Comparison of ENCODE assay signal across 21 cellular contexts in the genomic region with DNA sequence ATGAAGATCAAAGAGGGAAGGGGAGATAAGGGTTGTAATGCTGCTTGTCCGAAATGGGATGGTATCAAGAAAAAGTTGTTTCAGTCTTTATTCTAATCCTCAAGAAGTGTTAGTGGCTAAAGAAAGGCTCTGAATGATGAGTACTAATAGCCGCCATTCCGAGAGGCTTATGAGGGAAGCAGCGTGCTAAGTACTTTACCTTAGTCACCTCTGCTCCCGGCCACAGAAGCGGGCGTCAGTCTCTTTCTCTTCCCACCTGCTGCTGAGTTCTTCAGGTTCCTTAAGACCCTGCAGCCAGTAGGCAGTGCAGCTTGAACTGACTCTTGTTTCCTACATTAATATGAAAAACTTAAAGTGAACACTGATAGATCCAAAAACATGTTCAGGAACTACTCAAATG.
"Had no signal": no experiment of that assay in that cellular context is flagged by ENCODE, and none has a peak within 500 bp of the region (broad histone marks: within the 10 kb centered on the region; RNA-seq: fewer than 3 reads in every experiment).

No MANE protein-coding gene starts in this region.

- ATAC-seq: activated CD4-positive, alpha-beta T cell treated with anti-CD3 and anti-CD28 coated beads for 36 hours; left lobe of liver; natural killer cell; right lobe of liver; stimulated activated effector memory CD8-positive, alpha-beta T cell treated with anti-CD3 and anti-CD28 coated beads, Interleukin-12 subunit alpha, Interleukin-12 subunit beta, amount 100 ng/mL, for 72 hours; stimulated activated naive CD8-positive, alpha-beta T cell treated with anti-CD3 and anti-CD28 coated beads, Interleukin-15, amount 100 ng/mL, for 72 hours had no signal

- H3K27ac Mint-ChIP-seq: activated CD4-positive, alpha-beta T cell treated with anti-CD3 and anti-CD28 coated beads for 36 hours; activated naive CD4-positive, alpha-beta T cell treated with anti-CD3 and anti-CD28 coated beads, Interleukin-2, amount 10 ng/mL, durations not matched to agents 7 days and 5 days; immature natural killer cell; natural killer cell; stimulated activated effector memory CD8-positive, alpha-beta T cell treated with anti-CD3 and anti-CD28 coated beads, Interleukin-12 subunit alpha, Interleukin-12 subunit beta, amount 100 ng/mL, for 72 hours; stimulated activated naive CD8-positive, alpha-beta T cell treated with anti-CD3 and anti-CD28 coated beads, Interleukin-15, amount 100 ng/mL, for 72 hours; T-helper 2 cell treated with Interferon-gamma antibody and Interleukin-4, amounts not matched to agents 5 μg/mL and 100 μg/mL, for 36 hours had no signal

- H3K27ac ChIP-seq: coronary artery, pancreas, right lobe of liver, upper lobe of left lung had no signal

- H3K36me3 Mint-ChIP-seq: activated naive CD4-positive, alpha-beta T cell treated with anti-CD3 and anti-CD28 coated beads, Interleukin-2, amount 10 ng/mL, durations not matched to agents 7 days and 5 days; immature natural killer cell; natural killer cell; stimulated activated effector memory CD8-positive, alpha-beta T cell treated with anti-CD3 and anti-CD28 coated beads, Interleukin-12 subunit alpha, Interleukin-12 subunit beta, amount 100 ng/mL, for 72 hours had no signal

- H3K4me1 ChIP-seq: right lobe of liver had no signal

- H3K4me3 ChIP-seq: coronary artery, heart right ventricle, lung, pancreas, right lobe of liver, skin epidermis, upper lobe of left lung had no signal

- H3K27me3 Mint-ChIP-seq: activated CD4-positive, alpha-beta T cell treated with anti-CD3 and anti-CD28 coated beads for 36 hours; stimulated activated naive CD8-positive, alpha-beta T cell treated with anti-CD3 and anti-CD28 coated beads, Interleukin-15, amount 100 ng/mL, for 72 hours had no signal

- H3K4me1 Mint-ChIP-seq: activated CD4-positive, alpha-beta T cell treated with anti-CD3 and anti-CD28 coated beads for 36 hours; activated naive CD4-positive, alpha-beta T cell treated with anti-CD3 and anti-CD28 coated beads, Interleukin-2, amount 10 ng/mL, durations not matched to agents 7 days and 5 days; immature natural killer cell; natural killer cell; stimulated activated effector memory CD8-positive, alpha-beta T cell treated with anti-CD3 and anti-CD28 coated beads, Interleukin-12 subunit alpha, Interleukin-12 subunit beta, amount 100 ng/mL, for 72 hours; stimulated activated naive CD8-positive, alpha-beta T cell treated with anti-CD3 and anti-CD28 coated beads, Interleukin-15, amount 100 ng/mL, for 72 hours had no signal

- H3K36me3 ChIP-seq: heart right ventricle, pancreas, right lobe of liver, upper lobe of left lung had no signal

- H3K9me3 ChIP-seq: heart right ventricle, pancreas, right lobe of liver, SK-N-SH, upper lobe of left lung had no signal

- DNase-seq: activated CD4-positive, alpha-beta T cell treated with anti-CD3 and anti-CD28 coated beads for 36 hours; activated CD4-positive, alpha-beta T cell treated with anti-CD3 and anti-CD28 coated beads, Interleukin-2, amount 50 U/mL, for 48 hours; activated effector memory CD4-positive, alpha-beta T cell treated with anti-CD3 and anti-CD28 coated beads, Interleukin-2, amount 50 U/mL, for 16 hours; activated naive CD4-positive, alpha-beta T cell treated with anti-CD3 and anti-CD28 coated beads, Interleukin-2, amount 10 ng/mL, durations not matched to agents 7 days and 5 days; amygdala; cerebellar nuclear complex; heart right ventricle; immature natural killer cell; natural killer cell; pancreas; right lobe of liver; SK-N-SH; stimulated activated CD4-positive, alpha-beta T cell treated with anti-CD3 and anti-CD28 coated beads, Interleukin-2, amount 100 ng/mL, for 24 hours; stimulated activated naive CD8-positive, alpha-beta T cell treated with anti-CD3 and anti-CD28 coated beads, Interleukin-15, amount 100 ng/mL, for 72 hours; upper lobe of left lung had no signal

- H3K9me3 Mint-ChIP-seq: activated naive CD4-positive, alpha-beta T cell treated with anti-CD3 and anti-CD28 coated beads, Interleukin-2, amount 10 ng/mL, durations not matched to agents 7 days and 5 days; immature natural killer cell; natural killer cell; stimulated activated effector memory CD8-positive, alpha-beta T cell treated with anti-CD3 and anti-CD28 coated beads, Interleukin-12 subunit alpha, Interleukin-12 subunit beta, amount 100 ng/mL, for 72 hours; stimulated activated naive CD8-positive, alpha-beta T cell treated with anti-CD3 and anti-CD28 coated beads, Interleukin-15, amount 100 ng/mL, for 72 hours; T-helper 2 cell treated with Interferon-gamma antibody and Interleukin-4, amounts not matched to agents 5 μg/mL and 100 μg/mL, for 36 hours had no signal

- H3K27me3 ChIP-seq: heart right ventricle, pancreas, right lobe of liver, upper lobe of left lung had no signal

- H3K9ac ChIP-seq: SK-N-SH had no signal

- H3K4me3 Mint-ChIP-seq: activated CD4-positive, alpha-beta T cell treated with anti-CD3 and anti-CD28 coated beads for 36 hours; activated naive CD4-positive, alpha-beta T cell treated with anti-CD3 and anti-CD28 coated beads, Interleukin-2, amount 10 ng/mL, durations not matched to agents 7 days and 5 days; immature natural killer cell; natural killer cell; stimulated activated effector memory CD8-positive, alpha-beta T cell treated with anti-CD3 and anti-CD28 coated beads, Interleukin-12 subunit alpha, Interleukin-12 subunit beta, amount 100 ng/mL, for 72 hours; stimulated activated naive CD8-positive, alpha-beta T cell treated with anti-CD3 and anti-CD28 coated beads, Interleukin-15, amount 100 ng/mL, for 72 hours; T-helper 2 cell treated with Interferon-gamma antibody and Interleukin-4, amounts not matched to agents 5 μg/mL and 100 μg/mL, for 36 hours had no signal
